12 cellular contexts compared by ENCODE assay signal in the genomic region with DNA sequence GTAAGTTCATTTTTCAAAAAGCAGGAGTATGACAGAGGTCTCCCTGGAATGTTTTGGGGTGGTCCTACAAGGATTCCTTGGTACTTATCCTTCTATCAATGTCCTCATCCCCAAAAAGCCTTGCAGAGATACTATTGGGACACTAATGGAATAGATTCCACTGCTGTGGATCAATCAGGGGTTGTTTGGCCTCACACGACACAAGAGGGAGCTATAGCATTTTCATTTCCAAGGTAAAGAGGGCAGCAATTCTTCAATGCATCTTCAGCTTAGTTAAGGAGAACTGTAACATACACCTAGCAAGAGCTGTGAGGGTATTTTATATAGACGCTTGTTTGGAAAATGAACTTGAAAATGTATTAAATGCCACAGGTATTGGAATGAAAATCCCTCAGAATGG. TPM values are rescaled to one million over a fixed set of nuclear protein-coding genes. Genes with fewer than 3 reads are reported as not detected.
A peak's percentile ranks its signal among the peaks of the same experiment; 100 is the strongest.
DNase-seq lines count a peak whose midpoint lies in the region; ATAC-seq and TF ChIP-seq lines count a peak whose summit lies in the region.
"Had no signal": no experiment of that assay in that cellular context is flagged by ENCODE, and none has a peak within 500 bp of the region (broad histone marks: within the 10 kb centered on the region; RNA-seq: fewer than 3 reads in every experiment).

No MANE protein-coding gene starts in this region.

- TF ChIP-seq CTCF in WTC11 (IDR thresholded peaks at IDR 0.05), result no peak

- H3K27me3 ChIP-seq in right cardiac atrium (ENCODE audit: control insufficient read depth, insufficient read depth), result no peaks in the 10 kb centered on the region
- H3K27me3 ChIP-seq: neutrophil had no signal

- intact Hi-C loops in right cardiac atrium (cut with DNase I), result no loop called here

- peak; percentile 59 for ATAC-seq in WTC11
- no peak for ATAC-seq in right cardiac atrium
- ATAC-seq: heart right ventricle had no signal

- DNase-seq in AG08396 (ENCODE audit: low spot score), result peak; percentile 9
- DNase-seq in HT-29 (ENCODE audit: low spot score), result peak; percentile 67
- DNase-seq in WTC11 (ENCODE audit: low spot score), result no peak
- peak; percentile 50 for DNase-seq in islet precursor cell
- no peak for DNase-seq in SKM-1 treated with dmso at 0.1 percent for 144 hours (lab: John Stamatoyannopoulos, UW; ENCODE audit: unreplicated experiment)
- no peak for DNase-seq in NCI-H1436 (lab: John Stamatoyannopoulos, UW)
- DNase-seq in right cardiac atrium, result no peak
- DNase-seq in dedifferentiated amniotic fluid mesenchymal stem cell (ENCODE audit: extremely low spot score), result no peak
- DNase-seq: activated CD4-positive, alpha-beta T cell treated with anti-CD3 and anti-CD28 coated beads, Interleukin-2, amount 10 ng/mL, durations not matched to agents 7 days and 5 days; CD4-positive, alpha-beta memory T cell; heart right ventricle had no signal

- no peak overlapping the region for H3K27ac ChIP-seq in right cardiac atrium (ENCODE audit: low read length)
- H3K27ac ChIP-seq: heart right ventricle, neutrophil had no signal

- no peak overlapping the region for H3K4me3 ChIP-seq in right cardiac atrium (ENCODE audit: low read length)
- H3K4me3 ChIP-seq: heart right ventricle had no signal

- H3K27ac Mint-ChIP-seq in WTC11, result no peak overlapping the region
- H3K27ac Mint-ChIP-seq: activated CD4-positive, alpha-beta T cell treated with anti-CD3 and anti-CD28 coated beads, Interleukin-2, amount 10 ng/mL, durations not matched to agents 7 days and 5 days; CD4-positive, alpha-beta memory T cell had no signal

- H3K36me3 Mint-ChIP-seq in WTC11, result no peaks in the 10 kb centered on the region
- H3K36me3 Mint-ChIP-seq: CD4-positive, alpha-beta memory T cell had no signal

- H3K27me3 Mint-ChIP-seq in WTC11 (ENCODE audit: low read depth), result no peaks in the 10 kb centered on the region
- H3K27me3 Mint-ChIP-seq: activated CD4-positive, alpha-beta T cell treated with anti-CD3 and anti-CD28 coated beads, Interleukin-2, amount 10 ng/mL, durations not matched to agents 7 days and 5 days; CD4-positive, alpha-beta memory T cell had no signal

- 0 out of 2 replicates have a peak, but pooled peaks cover under 1% of the 10 kb centered on the region for H3K9me3 Mint-ChIP-seq in WTC11
- H3K9me3 Mint-ChIP-seq: activated CD4-positive, alpha-beta T cell treated with anti-CD3 and anti-CD28 coated beads, Interleukin-2, amount 10 ng/mL, durations not matched to agents 7 days and 5 days; CD4-positive, alpha-beta memory T cell had no signal

- WGBS in right cardiac atrium, result 51% methylated on average over 2 of the region's 2 CpGs

- POLR2A ChIA-PET in WTC11 (lab: Charles Lee), result no interaction called here

- H3K4me1 Mint-ChIP-seq in WTC11, result peaks cover 3% of the 10 kb centered on the region; the same call in 1 of the 2 replicates
- H3K4me1 Mint-ChIP-seq: activated CD4-positive, alpha-beta T cell treated with anti-CD3 and anti-CD28 coated beads, Interleukin-2, amount 10 ng/mL, durations not matched to agents 7 days and 5 days; CD4-positive, alpha-beta memory T cell had no signal

- no peak overlapping the region for H3K4me3 Mint-ChIP-seq in WTC11
- H3K4me3 Mint-ChIP-seq: activated CD4-positive, alpha-beta T cell treated with anti-CD3 and anti-CD28 coated beads, Interleukin-2, amount 10 ng/mL, durations not matched to agents 7 days and 5 days; CD4-positive, alpha-beta memory T cell had no signal

- H3K9me3 ChIP-seq in right cardiac atrium (ENCODE audit: control insufficient read depth, low read length), result no peaks in the 10 kb centered on the region
- H3K9me3 ChIP-seq: heart right ventricle, neutrophil had no signal

- CTCF ChIA-PET in WTC11 (lab: Charles Lee), result interaction anchor here (0.6 to 1.8 kb wide), 13 partner anchors 9 to 651 kb away, joined by 3 to 12 read pairs (median 3); no protein-coding TSS in a partner anchor

- no peaks in the 10 kb centered on the region for H3K4me1 ChIP-seq in right cardiac atrium (ENCODE audit: control insufficient read depth, insufficient read depth, low read length)
- H3K4me1 ChIP-seq: heart right ventricle had no signal

TF ChIP-seq in WTC11, 78 proteins besides CTCF, POLR2A, EP300 and RAD21 (continues in another document):
- TF ChIP-seq CBFB (CRISPR knock-in tag; IDR thresholded peaks at IDR 0.05; ENCODE audit: low read depth), result no peak
- TF ChIP-seq ZMAT4 (CRISPR knock-in tag; IDR thresholded peaks at IDR 0.05), result no peak
- no peak for TF ChIP-seq GRHL2 (CRISPR knock-in tag; IDR thresholded peaks at IDR 0.05; ENCODE audit: insufficient replicate concordance, severe bottlenecking)
- no peak for TF ChIP-seq JUN (CRISPR knock-in tag; IDR thresholded peaks at IDR 0.05)
- no peak for TF ChIP-seq PRRX2 (CRISPR knock-in tag; IDR thresholded peaks at IDR 0.05)
- TF ChIP-seq AFF4 (CRISPR knock-in tag; IDR thresholded peaks at IDR 0.05; ENCODE audit: borderline replicate concordance), result no peak
- TF ChIP-seq NR2C2 (CRISPR knock-in tag; IDR thresholded peaks at IDR 0.05), result no peak
- TF ChIP-seq SP1 (CRISPR knock-in tag; conservative IDR thresholded peaks at IDR 0.05), result no peak
- TF ChIP-seq NFYB (CRISPR knock-in tag; conservative IDR thresholded peaks at IDR 0.05; ENCODE audit: low read depth), result no peak
- no peak for TF ChIP-seq TCF7 (CRISPR knock-in tag; IDR thresholded peaks at IDR 0.05; ENCODE audit: low read depth)
- TF ChIP-seq, protein P1, sequence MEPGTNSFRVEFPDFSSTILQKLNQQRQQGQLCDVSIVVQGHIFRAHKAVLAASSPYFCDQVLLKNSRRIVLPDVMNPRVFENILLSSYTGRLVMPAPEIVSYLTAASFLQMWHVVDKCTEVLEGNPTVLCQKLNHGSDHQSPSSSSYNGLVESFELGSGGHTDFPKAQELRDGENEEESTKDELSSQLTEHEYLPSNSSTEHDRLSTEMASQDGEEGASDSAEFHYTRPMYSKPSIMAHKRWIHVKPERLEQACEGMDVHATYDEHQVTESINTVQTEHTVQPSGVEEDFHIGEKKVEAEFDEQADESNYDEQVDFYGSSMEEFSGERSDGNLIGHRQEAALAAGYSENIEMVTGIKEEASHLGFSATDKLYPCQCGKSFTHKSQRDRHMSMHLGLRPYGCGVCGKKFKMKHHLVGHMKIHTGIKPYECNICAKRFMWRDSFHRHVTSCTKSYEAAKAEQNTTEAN (CRISPR knock-in tag; IDR thresholded peaks at IDR 0.05), result no peak
- TF ChIP-seq, protein P2, sequence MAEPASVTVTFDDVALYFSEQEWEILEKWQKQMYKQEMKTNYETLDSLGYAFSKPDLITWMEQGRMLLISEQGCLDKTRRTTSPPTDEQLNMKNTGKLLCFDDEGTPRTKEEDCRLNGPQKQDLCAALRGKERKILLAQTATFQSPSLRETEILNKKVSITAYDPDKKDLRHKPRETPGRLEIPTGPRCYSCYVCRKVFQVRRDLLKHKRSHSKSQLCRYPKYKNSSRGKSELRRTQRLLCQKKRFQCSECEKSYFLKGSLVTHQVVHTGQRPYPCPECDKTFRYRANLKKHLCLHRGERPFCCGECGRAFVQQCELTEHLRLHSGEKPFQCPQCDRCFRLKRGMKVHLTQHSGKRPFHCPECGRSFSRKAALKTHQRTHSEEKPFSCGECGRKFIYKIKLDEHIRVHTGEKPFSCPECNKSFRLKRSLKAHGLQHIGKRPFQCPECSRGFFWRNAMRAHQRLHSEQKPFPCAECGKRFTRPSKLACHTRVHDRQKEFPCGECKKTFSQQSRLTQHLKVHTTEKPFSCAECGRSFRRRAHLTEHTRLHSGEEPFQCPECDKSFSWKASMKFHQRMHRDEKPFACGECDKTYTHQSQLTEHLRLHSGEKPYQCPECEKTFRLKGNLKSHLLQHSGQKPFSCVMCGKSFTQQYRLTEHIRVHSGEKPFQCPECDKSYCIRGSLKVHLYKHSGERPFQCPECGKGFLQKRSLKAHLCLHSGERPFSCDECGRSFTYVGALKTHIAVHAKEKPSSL (CRISPR knock-in tag; conservative IDR thresholded peaks at IDR 0.05), result no peak

RNA-seq across cellular contexts. Expression of gene USP26, which starts 50.9 kb away (rescaled TPM):
- total RNA-seq in HT-29 (2014; rRNA removed; shearing (Covaris generic)), result not detected in 2 replicates
- total RNA-seq in WTC11 (2021) (0.11 TPM in 1 of 3 replicates, not detected in the others), right cardiac atrium (not detected)
- polyA plus RNA-seq in right cardiac atrium, result not detected
- total RNA-seq: activated CD4-positive, alpha-beta T cell treated with anti-CD3 and anti-CD28 coated beads, Interleukin-2, amount 10 ng/mL, durations not matched to agents 7 days and 5 days; CD4-positive, alpha-beta memory T cell; heart right ventricle had no signal
- polyA plus RNA-seq: CD4-positive, alpha-beta memory T cell; heart right ventricle had no signal

Comparison
In these comparisons a context has a peak if more than half of its experiments do, and no peak if none do; other contexts are left out.
1. DNase-seq: peak in AG08396 (single experiment), HT-29 (single experiment) and islet precursor cell (single experiment); none in WTC11 (single experiment), SKM-1 treated with dmso at 0.1 percent for 144 hours (single experiment), NCI-H1436 (single experiment), right cardiac atrium (0 of 3) and dedifferentiated amniotic fluid mesenchymal stem cell (single experiment).